8 cellular contexts compared by ENCODE assay signal in the genomic region with DNA sequence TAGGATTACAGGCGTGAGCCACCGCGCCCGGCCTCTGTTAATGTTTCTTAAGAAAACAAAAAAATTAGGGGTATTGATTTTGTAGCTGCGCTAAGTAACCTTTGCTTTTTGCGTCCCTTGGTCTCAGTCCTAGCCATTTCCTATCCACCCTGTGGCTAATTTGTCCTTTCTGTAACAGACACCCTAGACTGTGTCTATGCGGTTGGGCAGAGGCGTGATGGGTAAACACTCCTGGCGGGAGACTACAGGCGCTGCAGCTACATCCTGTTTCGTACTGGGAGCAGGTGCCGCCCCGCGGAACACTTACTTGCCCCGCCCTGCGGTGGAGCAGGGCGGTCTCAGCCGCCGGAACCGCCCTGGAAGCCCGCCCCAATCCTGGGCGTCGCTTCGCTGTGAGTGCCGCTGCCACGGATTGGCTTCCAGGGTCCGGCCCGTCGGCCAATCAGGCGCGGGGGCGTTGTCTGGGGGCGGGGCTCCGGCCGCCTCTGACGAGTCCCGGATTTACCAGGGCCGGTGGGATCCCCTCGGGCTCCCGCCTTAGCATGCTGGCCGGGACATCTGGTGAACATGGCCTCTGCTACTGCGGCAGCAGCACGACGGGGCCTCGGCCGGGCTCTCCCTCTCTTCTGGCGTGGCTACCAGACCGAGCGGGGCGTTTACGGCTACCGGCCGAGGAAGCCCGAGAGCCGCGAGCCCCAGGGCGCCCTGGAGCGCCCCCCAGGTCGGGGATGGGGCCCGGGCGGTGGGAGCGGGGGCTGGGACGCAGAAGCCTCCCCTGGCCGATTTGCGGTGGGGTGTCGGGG. TPM values are rescaled to one million over a fixed set of nuclear protein-coding genes. Genes with fewer than 3 reads are reported as not detected.
DNase-seq lines count a peak whose midpoint lies in the region; ATAC-seq and TF ChIP-seq lines count a peak whose summit lies in the region.

A gene with protein sequence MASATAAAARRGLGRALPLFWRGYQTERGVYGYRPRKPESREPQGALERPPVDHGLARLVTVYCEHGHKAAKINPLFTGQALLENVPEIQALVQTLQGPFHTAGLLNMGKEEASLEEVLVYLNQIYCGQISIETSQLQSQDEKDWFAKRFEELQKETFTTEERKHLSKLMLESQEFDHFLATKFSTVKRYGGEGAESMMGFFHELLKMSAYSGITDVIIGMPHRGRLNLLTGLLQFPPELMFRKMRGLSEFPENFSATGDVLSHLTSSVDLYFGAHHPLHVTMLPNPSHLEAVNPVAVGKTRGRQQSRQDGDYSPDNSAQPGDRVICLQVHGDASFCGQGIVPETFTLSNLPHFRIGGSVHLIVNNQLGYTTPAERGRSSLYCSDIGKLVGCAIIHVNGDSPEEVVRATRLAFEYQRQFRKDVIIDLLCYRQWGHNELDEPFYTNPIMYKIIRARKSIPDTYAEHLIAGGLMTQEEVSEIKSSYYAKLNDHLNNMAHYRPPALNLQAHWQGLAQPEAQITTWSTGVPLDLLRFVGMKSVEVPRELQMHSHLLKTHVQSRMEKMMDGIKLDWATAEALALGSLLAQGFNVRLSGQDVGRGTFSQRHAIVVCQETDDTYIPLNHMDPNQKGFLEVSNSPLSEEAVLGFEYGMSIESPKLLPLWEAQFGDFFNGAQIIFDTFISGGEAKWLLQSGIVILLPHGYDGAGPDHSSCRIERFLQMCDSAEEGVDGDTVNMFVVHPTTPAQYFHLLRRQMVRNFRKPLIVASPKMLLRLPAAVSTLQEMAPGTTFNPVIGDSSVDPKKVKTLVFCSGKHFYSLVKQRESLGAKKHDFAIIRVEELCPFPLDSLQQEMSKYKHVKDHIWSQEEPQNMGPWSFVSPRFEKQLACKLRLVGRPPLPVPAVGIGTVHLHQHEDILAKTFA (plus strand): TSS at position 488 of the 803 bp plus-strand sequence. CDS start 80 bp downstream, at position 568.

- CTCF ChIA-PET in activated B cell treated with CpG ODN at 0.5 μM for 24 hours (lab: Charles Lee) = no interaction called here

- intact Hi-C loops in activated B cell treated with CpG ODN at 0.5 μM for 24 hours (cut with micrococcal nuclease) = loop anchor here (1.0 kb wide), 5 partner anchors 10 to 128 kb away; a partner anchor contains a TSS

- H3K27me3 Mint-ChIP-seq in activated B cell treated with CpG ODN at 0.5 μM for 24 hours = no peaks in the 10 kb centered on the region

- H3K27ac Mint-ChIP-seq in activated B cell treated with CpG ODN at 0.5 μM for 24 hours = peak within 1 kb of the TSS; percentile 90

- peak within 1 kb of the TSS; percentile 87 for H3K4me3 Mint-ChIP-seq in activated B cell treated with CpG ODN at 0.5 μM for 24 hours

- TF ChIP-seq POLR2A in GM18951 (IDR thresholded peaks at IDR 0.05; ENCODE audit: extremely low read depth, insufficient read depth, insufficient read length) = peak; percentile 90

- POLR2A ChIA-PET in activated B cell treated with CpG ODN at 0.5 μM for 24 hours (lab: Charles Lee) = interaction anchor here (0.6 to 14.8 kb wide), 15 partner anchors 9 to 113 kb away, joined by 3 to 277 read pairs (median 7); a partner anchor contains a TSS

- H3K9me3 Mint-ChIP-seq in activated B cell treated with CpG ODN at 0.5 μM for 24 hours = no peaks in the 10 kb centered on the region

- no peaks in the 10 kb centered on the region for H3K36me3 Mint-ChIP-seq in activated B cell treated with CpG ODN at 0.5 μM for 24 hours (ENCODE audit: low read depth)

- ATAC-seq in HG03196 (IDR thresholded peaks at IDR 0.05; ENCODE audit: unreplicated experiment) (peak; percentile 96), activated B cell treated with CpG ODN at 0.5 μM for 24 hours (ENCODE audit: low read depth) (peak; percentile 96)

- peak; percentile 91 for DNase-seq in AG09319 (ENCODE audit: extremely low read depth, low read depth)
- peak; percentile 97 for DNase-seq in NCI-H345 (lab: John Stamatoyannopoulos, UW)
- peak; percentile 99 for DNase-seq in activated B cell treated with CpG ODN at 0.5 μM for 24 hours
- DNase-seq in central memory CD4-positive, alpha-beta T cell = peak; percentile 98
- DNase-seq in inferior parietal cortex (ENCODE audit: extremely low spot score) = peak; percentile 96
- peak; percentile 98 to 99 for DNase-seq in stimulated activated CD4-positive, alpha-beta T cell treated with anti-CD3 and anti-CD28 coated beads, Interleukin-12 subunit alpha, Interleukin-12 subunit beta, amount 100 ng/mL, for 24 hours (ENCODE audit: low read depth in 2 of 2)

- H3K4me1 Mint-ChIP-seq in activated B cell treated with CpG ODN at 0.5 μM for 24 hours = peaks cover 44% of the 10 kb centered on the region

- in situ Hi-C loops in GM18951 (cut with MboI; ENCODE audit: low sequenced_read_pairs, unreplicated experiment) = no loop called here

- TF ChIP-seq CTCF in AG09319 (IDR thresholded peaks at IDR 0.05; ENCODE audit: low read depth, low read length) (peak; percentile 12; the same call in 1 of the 2 replicates), activated B cell treated with CpG ODN at 0.5 μM for 24 hours (IDR thresholded peaks at IDR 0.05) (no peak)

RNA-seq across cellular contexts. Expression of the gene that starts here (rescaled TPM):
- total RNA-seq in activated B cell treated with CpG ODN at 0.5 μM for 24 hours = 58.2 and 60.7 TPM in 2 replicates

Comparison
In these comparisons a context has a peak if more than half of its experiments do, and no peak if none do; other contexts are left out.
1. Peak in every context shown above with its lines: DNase-seq and ATAC-seq.